Comparison of ENCODE assay signal across 27 cellular contexts in genomic region chr20:22922987-22923386, GRCh38.
"Had no signal": no experiment of that assay in that cellular context is flagged by ENCODE, and none has a peak within 500 bp of the region (broad histone marks: within the 10 kb centered on the region; RNA-seq: fewer than 3 reads in every experiment).

No MANE protein-coding gene starts in this region.

- DNase-seq: activated CD4-positive, alpha-beta T cell treated with anti-CD3 and anti-CD28 coated beads for 36 hours; activated CD4-positive, alpha-beta T cell treated with anti-CD3 and anti-CD28 coated beads, Interleukin-2, amount 50 U/mL, for 1 hour; activated CD4-positive, alpha-beta T cell treated with anti-CD3 and anti-CD28 coated beads, Interleukin-2, amount 50 U/mL, for 48 hours; activated CD4-positive, CD25-positive, alpha-beta regulatory T cell; activated CD4-positive, CD25-positive, alpha-beta regulatory T cell treated with anti-CD3 and anti-CD28 coated beads, Interleukin-2, amount 50 U/mL, for 72 hours; activated CD8-positive, alpha-beta memory T cell treated with anti-CD3 and anti-CD28 coated beads for 24 hours; activated CD8-positive, alpha-beta T cell treated with anti-CD3 and anti-CD28 coated beads for 36 hours; activated effector memory CD4-positive, alpha-beta T cell treated with anti-CD3 and anti-CD28 coated beads, Interleukin-2, amount 50 U/mL, for 16 hours; activated naive CD4-positive, alpha-beta T cell treated with anti-CD3 and anti-CD28 coated beads for 36 hours; activated naive CD8-positive, alpha-beta T cell treated with anti-CD3 and anti-CD28 coated beads, Interleukin-2, amount 10 ng/mL, durations not matched to agents 7 days and 5 days; activated T-cell treated with anti-CD3 and anti-CD28 coated beads, Interleukin-2, amount 50 U/mL, for 4 hours; caudate nucleus; cortex of kidney; dermis blood vessel endothelial cell; effector CD4-positive, alpha-beta T cell; effector memory CD8-positive, alpha-beta T cell; erythroblast; foreskin keratinocyte; gastrocnemius medialis; glutamatergic neuron; heart left ventricle; T-helper 2 cell had no signal

- H3K27ac ChIP-seq: ascending aorta, esophagus muscularis mucosa, foreskin keratinocyte, gastrocnemius medialis had no signal

- H3K36me3 ChIP-seq: ascending aorta, esophagus muscularis mucosa, gastrocnemius medialis, heart left ventricle had no signal

- H3K4me3 Mint-ChIP-seq: activated CD4-positive, alpha-beta T cell treated with anti-CD3 and anti-CD28 coated beads for 36 hours; activated CD8-positive, alpha-beta T cell treated with anti-CD3 and anti-CD28 coated beads for 36 hours; activated naive CD4-positive, alpha-beta T cell treated with anti-CD3 and anti-CD28 coated beads for 36 hours; activated naive CD8-positive, alpha-beta T cell treated with anti-CD3 and anti-CD28 coated beads, Interleukin-2, amount 10 ng/mL, durations not matched to agents 7 days and 5 days; activated T-cell treated with anti-CD3 and anti-CD28 coated beads, Interleukin-2, amount 50 U/mL, for 4 hours; brain; effector memory CD8-positive, alpha-beta T cell had no signal

- H3K27me3 ChIP-seq: ascending aorta, gastrocnemius medialis had no signal

- H3K36me3 Mint-ChIP-seq: activated naive CD4-positive, alpha-beta T cell treated with anti-CD3 and anti-CD28 coated beads, Interleukin-2, amount 50 U/mL, for 72 hours; activated naive CD8-positive, alpha-beta T cell treated with anti-CD3 and anti-CD28 coated beads, Interleukin-2, amount 10 ng/mL, durations not matched to agents 7 days and 5 days; brain had no signal

- ATAC-seq: activated CD4-positive, alpha-beta T cell treated with anti-CD3 and anti-CD28 coated beads for 36 hours; activated CD8-positive, alpha-beta T cell treated with anti-CD3 and anti-CD28 coated beads for 36 hours; activated naive CD4-positive, alpha-beta T cell treated with anti-CD3 and anti-CD28 coated beads, Interleukin-2, amount 50 U/mL, for 72 hours; activated T-cell treated with anti-CD3 and anti-CD28 coated beads, Interleukin-2, amount 50 U/mL, for 4 hours; effector memory CD8-positive, alpha-beta T cell; gastrocnemius medialis; heart left ventricle had no signal

- H3K4me1 Mint-ChIP-seq: activated naive CD8-positive, alpha-beta T cell treated with anti-CD3 and anti-CD28 coated beads, Interleukin-2, amount 10 ng/mL, durations not matched to agents 7 days and 5 days had no signal

- H3K4me3 ChIP-seq: ascending aorta, esophagus muscularis mucosa, gastrocnemius medialis, heart left ventricle had no signal

- H3K4me1 ChIP-seq: ascending aorta, gastrocnemius medialis had no signal

- H3K9me3 Mint-ChIP-seq: activated CD8-positive, alpha-beta T cell treated with anti-CD3 and anti-CD28 coated beads for 36 hours; activated naive CD4-positive, alpha-beta T cell treated with anti-CD3 and anti-CD28 coated beads for 36 hours; activated naive CD8-positive, alpha-beta T cell treated with anti-CD3 and anti-CD28 coated beads, Interleukin-2, amount 10 ng/mL, durations not matched to agents 7 days and 5 days; activated T-helper 2 cell treated with anti-CD3 and anti-CD28 coated beads, Interferon-gamma antibody, Interleukin-2, Interleukin-4, amounts not matched to agents 10 μg/mL and 5 μg/mL and 100 μg/mL, durations not matched to agents 14 hours and 24 hours and 36 hours; brain had no signal

- H3K9me3 ChIP-seq: ascending aorta, esophagus muscularis mucosa, gastrocnemius medialis, heart left ventricle had no signal

- H3K27me3 Mint-ChIP-seq: effector memory CD8-positive, alpha-beta T cell had no signal

- H3K27ac Mint-ChIP-seq: activated CD4-positive, alpha-beta T cell treated with anti-CD3 and anti-CD28 coated beads for 36 hours; activated CD8-positive, alpha-beta T cell treated with anti-CD3 and anti-CD28 coated beads for 36 hours; activated naive CD4-positive, alpha-beta T cell treated with anti-CD3 and anti-CD28 coated beads for 36 hours; activated naive CD4-positive, alpha-beta T cell treated with anti-CD3 and anti-CD28 coated beads, Interleukin-2, amount 50 U/mL, for 72 hours; activated naive CD8-positive, alpha-beta T cell treated with anti-CD3 and anti-CD28 coated beads, Interleukin-2, amount 10 ng/mL, durations not matched to agents 7 days and 5 days; activated T-helper 2 cell treated with anti-CD3 and anti-CD28 coated beads, Interferon-gamma antibody, Interleukin-2, Interleukin-4, amounts not matched to agents 10 μg/mL and 5 μg/mL and 100 μg/mL, durations not matched to agents 14 hours and 24 hours and 36 hours; brain; effector memory CD8-positive, alpha-beta T cell had no signal
